In the genomic region with DNA sequence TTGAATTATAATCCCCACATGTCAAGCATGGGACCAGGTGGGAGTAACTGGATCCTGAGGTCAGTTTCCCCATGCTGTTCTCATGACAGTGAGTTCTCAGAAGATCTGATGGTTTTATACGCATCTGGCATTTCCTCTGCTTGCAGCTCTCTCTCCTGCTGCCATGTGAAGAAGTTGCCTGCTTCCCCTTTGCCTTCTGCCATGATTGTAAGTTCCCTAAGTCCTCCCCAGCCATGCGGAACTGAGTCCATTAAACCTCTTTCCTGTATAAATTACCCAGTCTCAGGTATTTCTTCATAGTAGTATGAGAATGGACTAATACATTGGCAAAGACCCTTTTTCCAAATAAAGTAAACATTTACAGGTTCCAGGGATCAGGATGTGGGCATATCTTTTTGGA, we compare ENCODE assay signal across 17 cellular contexts.
"Had no signal": no experiment of that assay in that cellular context is flagged by ENCODE, and none has a peak within 500 bp of the region (broad histone marks: within the 10 kb centered on the region; RNA-seq: fewer than 3 reads in every experiment).

No MANE protein-coding gene starts in this region.

- H3K4me2 ChIP-seq: smooth muscle cell had no signal

- H3K9me3 ChIP-seq: mucosa of descending colon, neutrophil, suprapubic skin, transverse colon, vagina had no signal

- H3K36me3 ChIP-seq: neutrophil, suprapubic skin, transverse colon, vagina had no signal

- H3K27ac ChIP-seq: dorsolateral prefrontal cortex, neutrophil, parathyroid adenoma, suprapubic skin, transverse colon, vagina had no signal

- H3K27me3 ChIP-seq: neutrophil, suprapubic skin, transverse colon, vagina had no signal

- H3K4me1 ChIP-seq: parathyroid adenoma, transverse colon, vagina had no signal

- H3K9ac ChIP-seq: parathyroid adenoma had no signal

- H3K4me3 ChIP-seq: dorsolateral prefrontal cortex, mucosa of descending colon, smooth muscle cell, suprapubic skin, transverse colon, vagina had no signal

- DNase-seq: dorsolateral prefrontal cortex; effector CD4-positive, alpha-beta T cell; mesenchymal stem cell; mucosa of descending colon; naive B cell; stimulated activated CD4-positive, alpha-beta T cell treated with anti-CD3 and anti-CD28 coated beads, Interleukin-12 subunit alpha, Interleukin-12 subunit beta, amount 100 ng/mL, for 4 hours; stimulated activated CD4-positive, alpha-beta T cell treated with anti-CD3 and anti-CD28 coated beads, Interleukin-1b, Interleukin-23, amount 100 ng/mL, for 48 hours; stimulated activated CD4-positive, alpha-beta T cell treated with anti-CD3 and anti-CD28 coated beads, Interleukin-4, amount 100 ng/mL, for 1 hour; stimulated activated CD8-positive, alpha-beta memory T cell treated with anti-CD3 and anti-CD28 coated beads, Interleukin-4, amount 100 ng/mL, for 48 hours; stimulated activated naive CD4-positive, alpha-beta T cell; stimulated activated naive CD8-positive, alpha-beta T cell treated with anti-CD3 and anti-CD28 coated beads, Interleukin-15, amount 100 ng/mL, for 72 hours; transverse colon had no signal
